27 cellular contexts compared by ENCODE assay signal in the genomic region with DNA sequence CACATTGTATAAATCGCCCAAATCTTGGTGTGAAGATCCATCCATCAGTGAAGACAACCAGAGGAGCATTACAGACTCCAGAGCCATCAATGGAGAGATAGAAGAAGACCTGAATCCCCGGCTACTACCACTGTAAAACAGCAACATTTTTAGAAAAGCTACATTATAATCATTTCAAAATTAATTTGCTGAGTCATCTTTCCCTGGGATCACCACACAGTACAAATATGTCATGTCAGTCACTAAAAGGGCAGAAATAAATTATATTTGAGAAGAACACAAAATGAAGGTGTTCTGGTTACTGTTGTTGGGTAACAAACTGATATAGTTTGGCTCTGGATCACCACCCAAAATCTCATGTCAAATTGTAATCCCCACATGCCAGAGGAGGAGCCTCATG.
A peak's percentile ranks its signal among the peaks of the same experiment; 100 is the strongest.
DNase-seq lines count a peak whose midpoint lies in the region; ATAC-seq, FAIRE-seq and TF ChIP-seq lines count a peak whose summit lies in the region.
"Had no signal": no experiment of that assay in that cellular context is flagged by ENCODE, and none has a peak within 500 bp of the region (broad histone marks: within the 10 kb centered on the region; RNA-seq: fewer than 3 reads in every experiment).

No MANE protein-coding gene starts in this region.

- DNase-seq in HepG2 (ENCODE audit: low spot score) (no peak), right lobe of liver (no peak), GM12878 (ENCODE audit: low read depth, low spot score) (no peak), H1 (ENCODE audit: low read depth in 1 of 2, low spot score in 2 of 2) (no peak), frontal cortex (ENCODE audit: low spot score in 2 of 2) (no peak), SKM-1 treated with dmso at 0.1 percent for 144 hours (lab: John Stamatoyannopoulos, UW; ENCODE audit: unreplicated experiment) (no peak), left ventricle myocardium superior (no peak)
- no peak for DNase-seq in naive thymus-derived CD8-positive, alpha-beta T cell
- DNase-seq: ACHN; AML-193; BE2C; CD4-positive, alpha-beta T cell; CD8-positive, alpha-beta memory T cell; DMS 273 treated with DMSO at 0.1 percent for 48 hours; DMS79; EL; GDM1 had no signal

- no peak overlapping the region for H3K4me3 Mint-ChIP-seq in naive thymus-derived CD8-positive, alpha-beta T cell
- H3K4me3 Mint-ChIP-seq: CD14-positive monocyte; CD4-positive, alpha-beta T cell; CD8-positive, alpha-beta memory T cell; GM23338 had no signal

- H3K4me1 ChIP-seq in HepG2 (ENCODE audit: insufficient read depth, low read length) (peaks cover 7% of the 10 kb centered on the region; the same call in 1 of the 2 replicates), right lobe of liver (no peaks in the 10 kb centered on the region), GM12878 (ENCODE audit: control insufficient read depth, insufficient read depth, low read length) (no peaks in the 10 kb centered on the region), H1 (replicated peaks in 1 of 4; ENCODE audit: control insufficient read depth in 3 of 4, insufficient read depth in 4 of 4, low read length in 3 of 4) (no peaks in the 10 kb centered on the region)
- H3K4me1 ChIP-seq: BE2C, HAP-1 had no signal

- RAD21 ChIA-PET in GM12878 (lab: Charles Lee; ENCODE audit: unreplicated experiment), result no interaction called here

- H4K20me1 ChIP-seq in HepG2 (ENCODE audit: insufficient read depth, low read length) (no peaks in the 10 kb centered on the region), GM12878 (ENCODE audit: control insufficient read depth, insufficient read depth) (no peaks in the 10 kb centered on the region), H1 (replicated peaks in 1 of 2; ENCODE audit: control insufficient read depth in 1 of 2, insufficient read depth in 2 of 2, low read length in 2 of 2) (no peaks in the 10 kb centered on the region)
- H4K20me1 ChIP-seq: BLaER1 treated with 17β-estradiol and CSF1 and Interleukin-3, amounts not matched to agents 10 nM and 100 nM had no signal

- in situ Hi-C loops in HepG2 (cut with HindIII; ENCODE audit: extremely low pct_ligation_motif_present, low pct_unique_long_range_greater_than_20kb), result no loop called here
- in situ Hi-C loops in GM12878 (cut with MboI), result no loop called here

- TF ChIP-seq RAD21 in HepG2 (CRISPR knock-in tag; IDR thresholded peaks at IDR 0.05), result no peak
- TF ChIP-seq RAD21 in GM12878 (IDR thresholded peaks at IDR 0.05; ENCODE audit: insufficient read depth, low read depth, low read length), result no peak
- no peak for TF ChIP-seq RAD21 in H1 (IDR thresholded peaks at IDR 0.05 in 1 of 2, conservative IDR thresholded peaks at IDR 0.05 in 1 of 2; ENCODE audit: low read depth in 2 of 2, low read length in 2 of 2)

- CTCF ChIA-PET in HepG2 (lab: Yijun Ruan, JAX; ENCODE audit: low intra/inter-chr PET ratio, low total read pairs) (no interaction called here), GM12878 (lab: Yijun Ruan, JAX) (no interaction called here), H1 (lab: Charles Lee; ENCODE audit: partially characterized antibody) (no interaction called here)

- no peak overlapping the region for H4K91ac ChIP-seq in H1 (replicated peaks; ENCODE audit: insufficient read length, low read length)

- no peak overlapping the region for H2BK20ac ChIP-seq in H1 (ENCODE audit: low read length)

- no peak overlapping the region for H4K8ac ChIP-seq in H1 (ENCODE audit: extremely low read depth, insufficient read depth, low read length)

- no peak overlapping the region for H2AK5ac ChIP-seq in H1 (ENCODE audit: low read depth, low read length)

- H3K4me1 Mint-ChIP-seq in naive thymus-derived CD8-positive, alpha-beta T cell, result peaks cover 8 to 18% (median 10%) of the 10 kb centered on the region in 4 donors

- H3K4me3 ChIP-seq in HepG2 (replicated peaks in 1 of 3; ENCODE audit: insufficient read depth in 1 of 3, low read depth in 2 of 3, low read length in 3 of 3) (no peak overlapping the region), right lobe of liver (no peak overlapping the region), GM12878 (no peak overlapping the region), H1 (ENCODE audit: extremely low read depth in 1 of 4, insufficient read depth in 2 of 4, low read depth in 3 of 4, low read length in 4 of 4) (no peak overlapping the region)
- H3K4me3 ChIP-seq: BLaER1 treated with 17β-estradiol and CSF1 and Interleukin-3, amounts not matched to agents 10 nM and 100 nM; GM23338; HAP-1 had no signal

- H3K14ac ChIP-seq in H1 (ENCODE audit: insufficient read length), result no peak overlapping the region

- POLR2A ChIA-PET in HepG2 (lab: Yijun Ruan, JAX), result no interaction called here
- POLR2A ChIA-PET in GM12878 (lab: Charles Lee), result no interaction called here
- POLR2A ChIA-PET in H1 (lab: Charles Lee; ENCODE audit: partially characterized antibody), result no interaction called here
- POLR2A ChIA-PET in naive thymus-derived CD8-positive, alpha-beta T cell (lab: Charles Lee), result no interaction called here

- H3K27me3 ChIP-seq in HepG2 (ENCODE audit: control insufficient read depth in 1 of 2, insufficient read depth in 2 of 2, low read length in 2 of 2) (no peaks in the 10 kb centered on the region; a peak in 1 of 5 replicates), right lobe of liver (no peaks in the 10 kb centered on the region), GM12878 (replicated peaks in 1 of 2; ENCODE audit: control insufficient read depth in 2 of 2, insufficient read depth in 2 of 2, low read length in 1 of 2) (no peaks in the 10 kb centered on the region), H1 (replicated peaks in 1 of 4; ENCODE audit: control insufficient read depth in 3 of 4, extremely low read depth in 1 of 4, insufficient read depth in 3 of 4, low read length in 3 of 4) (no peaks in the 10 kb centered on the region)
- H3K27me3 ChIP-seq: BE2C; BLaER1 treated with 17β-estradiol and CSF1 and Interleukin-3, amounts not matched to agents 10 nM and 100 nM had no signal

- peaks cover 1% of the 10 kb centered on the region; the same call in 1 of the 2 replicates for H3K23me2 ChIP-seq in H1 (ENCODE audit: low read depth, low read length)

- H3K9me3 Mint-ChIP-seq in naive thymus-derived CD8-positive, alpha-beta T cell, result peaks cover 0 to 26% (median 13%) of the 10 kb centered on the region in 9 donors

- no peak overlapping the region for H2BK5ac ChIP-seq in H1 (ENCODE audit: low read depth, low read length)

- no peak overlapping the region for H3K23ac ChIP-seq in H1 (ENCODE audit: insufficient read length)

- no peak overlapping the region for H3K56ac ChIP-seq in H1 (replicated peaks; ENCODE audit: insufficient read length, low read depth, low read length)

- no peak overlapping the region for H4K5ac ChIP-seq in H1 (ENCODE audit: insufficient read length, low read depth, low read length)

- 69% methylated on average over 2 of the region's 2 CpGs for WGBS in HepG2 (ENCODE audit: low lambda C conversion rate)
- WGBS in right lobe of liver (ENCODE audit: insufficient coverage, low coverage, low lambda C conversion rate, missing lambda C conversion rate), result 74% methylated on average over 2 of the region's 2 CpGs
- WGBS in GM12878 (ENCODE audit: insufficient coverage, insufficient replicate concordance, low lambda C conversion rate, missing lambda C conversion rate), result 0% methylated on average over 2 of the region's 2 CpGs
- WGBS in H1 (ENCODE audit: extremely low coverage in 1 of 2, insufficient coverage in 1 of 2, insufficient read length in 1 of 2, insufficient replicate concordance in 2 of 2, low coverage in 1 of 2, low lambda C conversion rate in 2 of 2, missing lambda C conversion rate in 1 of 2), 2 experiments, result 92% methylated on average over 2 of the region's 2 CpGs; no CpG with 5 or more reads in 1 of the 2 experiments

- TF ChIP-seq CTCF in HepG2 (CRISPR knock-in tag; IDR thresholded peaks at IDR 0.05) (no peak), right lobe of liver (IDR thresholded peaks at IDR 0.05) (no peak), GM12878 (IDR thresholded peaks at IDR 0.05 in 2 of 3, conservative IDR thresholded peaks at IDR 0.05 in 1 of 3; ENCODE audit: control insufficient read depth in 2 of 3, extremely low read depth in 1 of 3, insufficient read depth in 1 of 3, low read depth in 3 of 3, low read length in 3 of 3) (no peak), H1 (IDR thresholded peaks at IDR 0.05; ENCODE audit: control extremely low read depth in 1 of 3, insufficient read depth in 1 of 3, low read depth in 1 of 3, low read length in 3 of 3) (no peak)

- H3K9ac ChIP-seq in HepG2 (ENCODE audit: insufficient read depth, low read depth, low read length) (no peak overlapping the region), GM12878 (ENCODE audit: control insufficient read depth, insufficient read depth, low read length) (no peak overlapping the region), H1 (replicated peaks in 1 of 4; ENCODE audit: extremely low read depth in 1 of 4, low read depth in 3 of 4, low read length in 3 of 4) (no peak overlapping the region)
- H3K9ac ChIP-seq: BLaER1 treated with 17β-estradiol and CSF1 and Interleukin-3, amounts not matched to agents 10 nM and 100 nM had no signal

- H3K27ac ChIP-seq in HepG2 (ENCODE audit: extremely low read length, insufficient read depth, low read length), result no peak overlapping the region
- H3K27ac ChIP-seq in right lobe of liver, result no peak overlapping the region
- no peak overlapping the region for H3K27ac ChIP-seq in GM12878 (ENCODE audit: control insufficient read depth, insufficient read depth)
- H3K27ac ChIP-seq in H1 (ENCODE audit: low read depth, low read length), result no peak overlapping the region
- H3K27ac ChIP-seq: 22Rv1; BLaER1 treated with 17β-estradiol and CSF1 and Interleukin-3, amounts not matched to agents 10 nM and 100 nM had no signal

- H3K4me2 ChIP-seq in HepG2 (ENCODE audit: low read depth, low read length) (no peak overlapping the region), GM12878 (ENCODE audit: control insufficient read depth, insufficient read depth) (no peak overlapping the region), H1 (ENCODE audit: insufficient read depth in 1 of 2, low read depth in 2 of 2, low read length in 2 of 2) (no peak overlapping the region)
- H3K4me2 ChIP-seq: BLaER1 treated with 17β-estradiol and CSF1 and Interleukin-3, amounts not matched to agents 10 nM and 100 nM; GM23338 had no signal

- SMC1A ChIA-PET in GM12878 (lab: Charles Lee; ENCODE audit: uncharacterized antibody, unreplicated experiment), result interaction anchor here (0.7 kb wide), 1 partner anchor 64 kb away, joined by 3 read pairs; no protein-coding TSS in a partner anchor

- H3K4ac ChIP-seq in H1 (replicated peaks; ENCODE audit: insufficient read length, low read depth, low read length), result no peak overlapping the region

- H3K9me3 ChIP-seq in HepG2 (ENCODE audit: low read length), result peaks cover 22% of the 10 kb centered on the region; the same call in 1 of the 2 replicates
- H3K9me3 ChIP-seq in right lobe of liver, result no peaks in the 10 kb centered on the region
- H3K9me3 ChIP-seq in GM12878 (replicated peaks; ENCODE audit: control insufficient read depth, insufficient read depth, low read length), result peaks cover 6% of the 10 kb centered on the region; the same call in 2 of the 3 replicates
- H3K9me3 ChIP-seq in H1 (ENCODE audit: insufficient read depth in 2 of 2, low read depth in 1 of 2, low read length in 1 of 2), result peaks cover 8 to 9% of the 10 kb centered on the region in 2 experiments; a peak in 1 of 4 replicates
- H3K9me3 ChIP-seq: BE2C had no signal

- H3K36me3 ChIP-seq in HepG2 (replicated peaks in 1 of 2; ENCODE audit: control insufficient read depth in 1 of 2, insufficient read depth in 2 of 2, low read length in 2 of 2), result no peaks in the 10 kb centered on the region
- H3K36me3 ChIP-seq in right lobe of liver, result no peaks in the 10 kb centered on the region
- H3K36me3 ChIP-seq in GM12878 (ENCODE audit: control insufficient read depth in 2 of 2, insufficient read depth in 2 of 2, low read length in 1 of 2), result no peaks in the 10 kb centered on the region
- H3K36me3 ChIP-seq in H1 (ENCODE audit: control insufficient read depth in 2 of 4, insufficient read depth in 4 of 4, low read length in 3 of 4), result no peaks in the 10 kb centered on the region
- H3K36me3 ChIP-seq: BE2C, HAP-1 had no signal

- no peaks in the 10 kb centered on the region for H3K79me1 ChIP-seq in H1 (ENCODE audit: low read depth, low read length)

- BruUV-seq in HepG2 (replicated peaks; lab: Mats Ljungman, UMichigan) (no TSS peak), GM12878 (replicated peaks; lab: Mats Ljungman, UMichigan) (no TSS peak)

- no peak for ATAC-seq in HepG2
- ATAC-seq in right lobe of liver, result no peak
- ATAC-seq in GM12878, result no peak
- no peak for ATAC-seq in left ventricle myocardium superior
- no peak for ATAC-seq in naive thymus-derived CD8-positive, alpha-beta T cell
- ATAC-seq: GM23338 had no signal

- no peaks in the 10 kb centered on the region for H3K27me3 Mint-ChIP-seq in naive thymus-derived CD8-positive, alpha-beta T cell
- H3K27me3 Mint-ChIP-seq: CD4-positive, alpha-beta T cell had no signal

- no peak overlapping the region for H3K18ac ChIP-seq in H1 (ENCODE audit: extremely low read depth, low read length)

- no peak overlapping the region for H3K27ac Mint-ChIP-seq in naive thymus-derived CD8-positive, alpha-beta T cell
- H3K27ac Mint-ChIP-seq: CD4-positive, alpha-beta T cell; GM23338 had no signal

- H2BK15ac ChIP-seq in H1 (ENCODE audit: low read length), result no peak overlapping the region

- H2BK120ac ChIP-seq in H1 (replicated peaks; ENCODE audit: low read depth, low read length), result no peak overlapping the region

- intact Hi-C loops in HepG2 (cut with micrococcal nuclease; ENCODE audit: unreplicated experiment), result no loop called here
- intact Hi-C loops in right lobe of liver (cut with DNase I), result no loop called here
- intact Hi-C loops in GM12878 (cut with micrococcal nuclease; ENCODE audit: unreplicated experiment), result no loop called here
- intact Hi-C loops in left ventricle myocardium superior (cut with micrococcal nuclease), result no loop called here

- TF ChIP-seq POLR2A in HepG2 (IDR thresholded peaks at IDR 0.05; ENCODE audit: insufficient read depth in 1 of 2, low read depth in 2 of 2, low read length in 2 of 2), result no peak
- TF ChIP-seq POLR2A in right lobe of liver (IDR thresholded peaks at IDR 0.05), result no peak
- no peak for TF ChIP-seq POLR2A in GM12878 (IDR thresholded peaks at IDR 0.05; ENCODE audit: low read depth, low read length)
- TF ChIP-seq POLR2A in H1 (IDR thresholded peaks at IDR 0.05; ENCODE audit: control extremely low read depth in 1 of 2, low read depth in 2 of 2, low read length in 2 of 2), result no peak

- no peak overlapping the region for H2BK12ac ChIP-seq in H1 (ENCODE audit: low read depth, low read length)

- H2AFZ ChIP-seq in HepG2 (ENCODE audit: low read length) (no peak overlapping the region), GM12878 (ENCODE audit: control insufficient read depth, low read depth, low read length) (no peak overlapping the region), H1 (ENCODE audit: low read length) (no peak overlapping the region)
- H2AFZ ChIP-seq: GM23338 had no signal

- H3K79me2 ChIP-seq in HepG2 (ENCODE audit: insufficient read depth, low read length), result no peaks in the 10 kb centered on the region
- no peaks in the 10 kb centered on the region for H3K79me2 ChIP-seq in GM12878 (ENCODE audit: control insufficient read depth, insufficient read depth, low read length)
- H3K79me2 ChIP-seq in H1 (ENCODE audit: control insufficient read depth in 1 of 2, insufficient read depth in 2 of 2, low read length in 2 of 2), result no peaks in the 10 kb centered on the region

- H3K36me3 Mint-ChIP-seq in naive thymus-derived CD8-positive, alpha-beta T cell, result peaks cover 0 to 19% (median 2%) of the 10 kb centered on the region in 3 donors
- H3K36me3 Mint-ChIP-seq: CD14-positive monocyte had no signal

- no peak for TF ChIP-seq EP300 in HepG2 (IDR thresholded peaks at IDR 0.05; ENCODE audit: low read depth in 2 of 2, low read length in 2 of 2)
- no peak for TF ChIP-seq EP300 in HepG2 (CRISPR knock-in tag; IDR thresholded peaks at IDR 0.05; ENCODE audit: borderline replicate concordance)
- no peak for TF ChIP-seq EP300 in GM12878 (IDR thresholded peaks at IDR 0.05; ENCODE audit: borderline replicate concordance in 1 of 2, control insufficient read depth in 1 of 2, low read depth in 2 of 2, low read length in 2 of 2)
- no peak for TF ChIP-seq EP300 in H1 (IDR thresholded peaks at IDR 0.05; ENCODE audit: borderline replicate concordance in 1 of 2, low read depth in 2 of 2, low read length in 2 of 2)

- FAIRE-seq in HepG2 (lab: Jason Lieb, UNC) (no peak), GM12878 (lab: Jason Lieb, UNC) (peak; percentile 18), H1 (lab: Jason Lieb, UNC) (no peak), frontal cortex (lab: Jason Lieb, UNC) (no peak)
- FAIRE-seq: A204.1, D721Med, GM12891, GM18507, H54 had no signal
